Comparison of ENCODE assay signal across 9 cellular contexts in the genomic region with DNA sequence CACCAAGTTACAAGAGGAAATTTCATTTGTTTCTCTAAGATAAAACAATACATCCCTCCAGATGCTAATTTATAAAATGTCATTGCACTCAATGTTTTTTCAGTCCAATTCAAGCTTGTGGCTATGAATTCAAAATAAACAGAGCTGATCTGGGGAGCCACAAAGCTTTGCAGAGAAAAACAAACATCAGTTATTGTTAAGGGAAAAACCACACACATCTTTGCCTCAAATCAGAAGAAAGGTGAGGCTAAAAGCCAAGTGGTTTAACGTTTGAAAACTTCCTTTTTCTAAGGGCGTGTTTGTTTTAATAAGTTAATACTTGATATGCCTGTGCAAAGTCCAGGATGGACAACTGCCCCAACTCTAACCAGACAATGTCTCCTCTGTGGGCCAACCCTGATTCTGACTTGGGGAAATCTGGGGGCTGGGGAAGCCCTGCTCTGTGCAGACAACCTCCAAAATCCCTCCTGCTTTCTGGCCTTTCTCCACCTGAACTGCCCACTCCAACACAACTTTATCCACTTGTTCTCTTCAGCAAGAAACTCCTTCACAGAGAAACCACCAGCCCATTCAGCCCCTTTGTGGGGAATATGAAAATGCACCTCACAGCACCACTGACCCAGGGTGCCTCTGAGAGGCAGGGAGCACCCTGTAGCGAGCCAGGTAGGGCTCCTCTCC. TPM values are rescaled to one million over a fixed set of nuclear protein-coding genes. Genes with fewer than 3 reads are reported as not detected.
A peak's percentile ranks its signal among the peaks of the same experiment; 100 is the strongest.
DNase-seq lines count a peak whose midpoint lies in the region; ATAC-seq and TF ChIP-seq lines count a peak whose summit lies in the region.
"Had no signal": no experiment of that assay in that cellular context is flagged by ENCODE, and none has a peak within 500 bp of the region (broad histone marks: within the 10 kb centered on the region; RNA-seq: fewer than 3 reads in every experiment).

No MANE protein-coding gene starts in this region.

- H3K27me3 ChIP-seq in adipocyte (replicated peaks; ENCODE audit: control insufficient read depth, insufficient read depth, low read length) = no peaks in the 10 kb centered on the region

- no peaks in the 10 kb centered on the region for H3K36me3 Mint-ChIP-seq in osteocyte (ENCODE audit: unreplicated experiment)

- H3K4me1 ChIP-seq in adipocyte (ENCODE audit: control insufficient read depth, insufficient read depth, low read length) = peaks cover 47% of the 10 kb centered on the region

- peak overlapping the region; percentile 97 for H3K27ac Mint-ChIP-seq in osteocyte (ENCODE audit: unreplicated experiment)

- TF ChIP-seq CTCF in osteocyte (IDR thresholded peaks at IDR 0.05) = no peak

- peak overlapping the region; percentile 61 for H3K9ac ChIP-seq in adipocyte (ENCODE audit: low read length)

- peak overlapping the region; percentile 48 for H3K4me3 Mint-ChIP-seq in osteocyte (ENCODE audit: unreplicated experiment)

- H3K4me3 ChIP-seq in adipocyte (ENCODE audit: low read length) = peak overlapping the region; percentile 12

- H3K9me3 ChIP-seq in adipocyte (ENCODE audit: control insufficient read depth, low read length) = no peaks in the 10 kb centered on the region

- H3K27me3 Mint-ChIP-seq in osteocyte (ENCODE audit: unreplicated experiment) = no peaks in the 10 kb centered on the region

- no peaks in the 10 kb centered on the region for H3K9me3 Mint-ChIP-seq in osteocyte (ENCODE audit: unreplicated experiment)

- DNase-seq in adipocyte (ENCODE audit: low read depth) = peak; percentile 44
- no peak for DNase-seq in osteocyte (ENCODE audit: extremely low spot score, unreplicated experiment)
- DNase-seq in DMS153 (lab: John Stamatoyannopoulos, UW) = no peak
- DNase-seq in G401 (ENCODE audit: low spot score) = no peak
- no peak for DNase-seq in SKM-1 treated with dmso at 0.1 percent for 144 hours (lab: John Stamatoyannopoulos, UW; ENCODE audit: unreplicated experiment)
- DNase-seq in superior temporal gyrus (ENCODE audit: extremely low spot score) = no peak
- DNase-seq: stimulated activated naive CD8-positive, alpha-beta T cell treated with anti-CD3 and anti-CD28 coated beads, Interleukin-15, Interleukin-2, amounts not matched to agents 100 U/mL and 50 U/mL, for 24 hours had no signal

- no peaks in the 10 kb centered on the region for H3K36me3 ChIP-seq in adipocyte (ENCODE audit: control insufficient read depth, insufficient read depth, low read length, severe bottlenecking)

- H3K4me1 Mint-ChIP-seq in osteocyte (ENCODE audit: unreplicated experiment) = peaks cover 81% of the 10 kb centered on the region

- peak; percentile 50 for ATAC-seq in GM18867 (IDR thresholded peaks at IDR 0.05; ENCODE audit: unreplicated experiment)
- ATAC-seq in HG02981 (IDR thresholded peaks at IDR 0.05; ENCODE audit: unreplicated experiment) = peak; percentile 45
- ATAC-seq: stimulated activated naive CD8-positive, alpha-beta T cell treated with anti-CD3 and anti-CD28 coated beads, Interleukin-15, Interleukin-2, amounts not matched to agents 100 U/mL and 50 U/mL, for 24 hours had no signal

- in situ Hi-C loops in G401 (cut with HindIII; ENCODE audit: low sequenced_read_pairs) = no loop called here

RNA-seq across cellular contexts. Expression of gene NT5E, which starts 44.6 kb away (rescaled TPM):
- total RNA-seq in osteocyte = 193 and 197 TPM in 2 replicates
- 11.0 and 11.5 TPM in 2 replicates for total RNA-seq in G401 (2014; rRNA removed; shearing (Covaris generic))

Comparison
In these comparisons a context has a peak if more than half of its experiments do, and no peak if none do; other contexts are left out.
1. RNA of gene NT5E, which starts 44.6 kb away (total RNA-seq): 193 to 197 TPM in osteocyte; 11.0 to 11.5 TPM in G401; every median in the first group is over 10 times any median in the second.